In genomic region chr7:100126931-100127865, GRCh38 we compare ENCODE assay signal across 1 cellular context.
TF ChIP-seq lines count a peak whose summit lies in the region.

A gene with protein sequence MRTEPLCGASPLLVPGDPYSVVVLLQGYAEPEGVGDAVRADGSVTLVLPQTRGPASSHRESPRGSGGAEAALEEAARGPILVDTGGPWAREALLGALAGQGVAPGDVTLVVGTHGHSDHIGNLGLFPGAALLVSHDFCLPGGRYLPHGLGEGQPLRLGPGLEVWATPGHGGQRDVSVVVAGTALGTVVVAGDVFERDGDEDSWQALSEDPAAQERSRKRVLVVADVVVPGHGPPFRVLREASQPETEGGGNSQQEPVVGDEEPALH (plus strand): TSS chr7:100126967. CDS start chr7:100127396, 429 bp downstream.

TF ChIP-seq in K562, 482 proteins besides CTCF, POLR2A, EP300 and RAD21 (continued from another document and continues in another):
- TF ChIP-seq HNRNPLL (IDR thresholded peaks at IDR 0.05; ENCODE audit: low read depth, low read length, poor library complexity, severe bottlenecking) = peak; percentile 62
- peak; percentile 80; the same call in 1 of the 2 replicates for TF ChIP-seq MYC (IDR thresholded peaks at IDR 0.05; ENCODE audit: low read depth, low read length)
- TF ChIP-seq MYC (CRISPR knock-in tag; IDR thresholded peaks at IDR 0.05; ENCODE audit: borderline replicate concordance, low read depth) = no peak
- no peak for TF ChIP-seq ZNF316 (IDR thresholded peaks at IDR 0.05)
- TF ChIP-seq HNRNPL (IDR thresholded peaks at IDR 0.05; ENCODE audit: low read depth, low read length) = peak; percentile 12; the same call in 1 of the 2 replicates
- peak; percentile 98; the same call in 1 of the 2 replicates for TF ChIP-seq NR1H2 (CRISPR knock-in tag; IDR thresholded peaks at IDR 0.05)
- TF ChIP-seq PPARD (CRISPR knock-in tag; IDR thresholded peaks at IDR 0.05) = no peak
- TF ChIP-seq ZNF274 (IDR thresholded peaks at IDR 0.05; ENCODE audit: borderline replicate concordance, low read depth, low read length) = no peak
- peak; percentile 57 to 98; a peak in 3 of 4 replicates for TF ChIP-seq NONO (IDR thresholded peaks at IDR 0.05; ENCODE audit: low read depth in 2 of 2, low read length in 1 of 2)
- TF ChIP-seq ZNF444 (CRISPR knock-in tag; IDR thresholded peaks at IDR 0.05) = no peak
- peak; percentile 80 for TF ChIP-seq CREM (IDR thresholded peaks at IDR 0.05; ENCODE audit: low read depth)
- TF ChIP-seq ZNF324 (CRISPR knock-in tag; IDR thresholded peaks at IDR 0.05) = no peak
- TF ChIP-seq, protein P1, sequence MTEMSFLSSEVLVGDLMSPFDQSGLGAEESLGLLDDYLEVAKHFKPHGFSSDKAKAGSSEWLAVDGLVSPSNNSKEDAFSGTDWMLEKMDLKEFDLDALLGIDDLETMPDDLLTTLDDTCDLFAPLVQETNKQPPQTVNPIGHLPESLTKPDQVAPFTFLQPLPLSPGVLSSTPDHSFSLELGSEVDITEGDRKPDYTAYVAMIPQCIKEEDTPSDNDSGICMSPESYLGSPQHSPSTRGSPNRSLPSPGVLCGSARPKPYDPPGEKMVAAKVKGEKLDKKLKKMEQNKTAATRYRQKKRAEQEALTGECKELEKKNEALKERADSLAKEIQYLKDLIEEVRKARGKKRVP (CRISPR knock-in tag; IDR thresholded peaks at IDR 0.05) = no peak
- TF ChIP-seq FOXK2 (conservative IDR thresholded peaks at IDR 0.05 in 1 of 2, IDR thresholded peaks at IDR 0.05 in 1 of 2; ENCODE audit: low read depth in 2 of 2) = peak; percentile 36 to 99; a peak in 2 of 4 replicates
- TF ChIP-seq CXXC5 (CRISPR knock-in tag; IDR thresholded peaks at IDR 0.05) = peak; percentile 87
- no peak for TF ChIP-seq EWSR1 (IDR thresholded peaks at IDR 0.05; ENCODE audit: borderline replicate concordance, low read depth, partially characterized antibody)
- TF ChIP-seq, protein P2, sequence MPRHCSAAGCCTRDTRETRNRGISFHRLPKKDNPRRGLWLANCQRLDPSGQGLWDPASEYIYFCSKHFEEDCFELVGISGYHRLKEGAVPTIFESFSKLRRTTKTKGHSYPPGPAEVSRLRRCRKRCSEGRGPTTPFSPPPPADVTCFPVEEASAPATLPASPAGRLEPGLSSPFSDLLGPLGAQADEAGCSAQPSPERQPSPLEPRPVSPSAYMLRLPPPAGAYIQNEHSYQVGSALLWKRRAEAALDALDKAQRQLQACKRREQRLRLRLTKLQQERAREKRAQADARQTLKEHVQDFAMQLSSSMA (CRISPR knock-in tag; IDR thresholded peaks at IDR 0.05) = no peak
- TF ChIP-seq, protein P3, sequence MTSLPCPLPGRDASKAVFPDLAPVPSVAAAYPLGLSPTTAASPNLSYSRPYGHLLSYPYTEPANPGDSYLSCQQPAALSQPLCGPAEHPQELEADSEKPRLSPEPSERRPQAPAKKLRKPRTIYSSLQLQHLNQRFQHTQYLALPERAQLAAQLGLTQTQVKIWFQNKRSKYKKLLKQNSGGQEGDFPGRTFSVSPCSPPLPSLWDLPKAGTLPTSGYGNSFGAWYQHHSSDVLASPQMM (CRISPR knock-in tag; IDR thresholded peaks at IDR 0.05) = no peak
- peak; percentile 21; the same call in 1 of the 2 replicates for TF ChIP-seq SMARCE1 (IDR thresholded peaks at IDR 0.05)
- no peak for TF ChIP-seq SRSF3 (IDR thresholded peaks at IDR 0.05; ENCODE audit: insufficient read depth, low read length)
- TF ChIP-seq ZNF77 (CRISPR knock-in tag; IDR thresholded peaks at IDR 0.05) = no peak
- TF ChIP-seq, protein P4, sequence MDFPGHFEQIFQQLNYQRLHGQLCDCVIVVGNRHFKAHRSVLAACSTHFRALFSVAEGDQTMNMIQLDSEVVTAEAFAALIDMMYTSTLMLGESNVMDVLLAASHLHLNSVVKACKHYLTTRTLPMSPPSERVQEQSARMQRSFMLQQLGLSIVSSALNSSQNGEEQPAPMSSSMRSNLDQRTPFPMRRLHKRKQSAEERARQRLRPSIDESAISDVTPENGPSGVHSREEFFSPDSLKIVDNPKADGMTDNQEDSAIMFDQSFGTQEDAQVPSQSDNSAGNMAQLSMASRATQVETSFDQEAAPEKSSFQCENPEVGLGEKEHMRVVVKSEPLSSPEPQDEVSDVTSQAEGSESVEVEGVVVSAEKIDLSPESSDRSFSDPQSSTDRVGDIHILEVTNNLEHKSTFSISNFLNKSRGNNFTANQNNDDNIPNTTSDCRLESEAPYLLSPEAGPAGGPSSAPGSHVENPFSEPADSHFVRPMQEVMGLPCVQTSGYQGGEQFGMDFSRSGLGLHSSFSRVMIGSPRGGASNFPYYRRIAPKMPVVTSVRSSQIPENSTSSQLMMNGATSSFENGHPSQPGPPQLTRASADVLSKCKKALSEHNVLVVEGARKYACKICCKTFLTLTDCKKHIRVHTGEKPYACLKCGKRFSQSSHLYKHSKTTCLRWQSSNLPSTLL (IDR thresholded peaks at IDR 0.05) = no peak
- TF ChIP-seq HCFC1 (IDR thresholded peaks at IDR 0.05; ENCODE audit: low read depth, low read length) = peak; percentile 30
- no peak for TF ChIP-seq SRSF9 (IDR thresholded peaks at IDR 0.05; ENCODE audit: borderline replicate concordance, low read depth, low read length)
- TF ChIP-seq, protein P5, sequence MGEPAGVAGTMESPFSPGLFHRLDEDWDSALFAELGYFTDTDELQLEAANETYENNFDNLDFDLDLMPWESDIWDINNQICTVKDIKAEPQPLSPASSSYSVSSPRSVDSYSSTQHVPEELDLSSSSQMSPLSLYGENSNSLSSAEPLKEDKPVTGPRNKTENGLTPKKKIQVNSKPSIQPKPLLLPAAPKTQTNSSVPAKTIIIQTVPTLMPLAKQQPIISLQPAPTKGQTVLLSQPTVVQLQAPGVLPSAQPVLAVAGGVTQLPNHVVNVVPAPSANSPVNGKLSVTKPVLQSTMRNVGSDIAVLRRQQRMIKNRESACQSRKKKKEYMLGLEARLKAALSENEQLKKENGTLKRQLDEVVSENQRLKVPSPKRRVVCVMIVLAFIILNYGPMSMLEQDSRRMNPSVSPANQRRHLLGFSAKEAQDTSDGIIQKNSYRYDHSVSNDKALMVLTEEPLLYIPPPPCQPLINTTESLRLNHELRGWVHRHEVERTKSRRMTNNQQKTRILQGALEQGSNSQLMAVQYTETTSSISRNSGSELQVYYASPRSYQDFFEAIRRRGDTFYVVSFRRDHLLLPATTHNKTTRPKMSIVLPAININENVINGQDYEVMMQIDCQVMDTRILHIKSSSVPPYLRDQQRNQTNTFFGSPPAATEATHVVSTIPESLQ (CRISPR knock-in tag; IDR thresholded peaks at IDR 0.05) = peak; percentile 93
- peak; percentile 80 for TF ChIP-seq GABPA (tag; conservative IDR thresholded peaks at IDR 0.05; ENCODE audit: low read depth)
- peak; percentile 77 for TF ChIP-seq KDM5B (IDR thresholded peaks at IDR 0.05; ENCODE audit: insufficient replicate concordance, low read depth, low read length)
- peak; percentile 95 for TF ChIP-seq EP400 (IDR thresholded peaks at IDR 0.05)
- TF ChIP-seq, protein P6, sequence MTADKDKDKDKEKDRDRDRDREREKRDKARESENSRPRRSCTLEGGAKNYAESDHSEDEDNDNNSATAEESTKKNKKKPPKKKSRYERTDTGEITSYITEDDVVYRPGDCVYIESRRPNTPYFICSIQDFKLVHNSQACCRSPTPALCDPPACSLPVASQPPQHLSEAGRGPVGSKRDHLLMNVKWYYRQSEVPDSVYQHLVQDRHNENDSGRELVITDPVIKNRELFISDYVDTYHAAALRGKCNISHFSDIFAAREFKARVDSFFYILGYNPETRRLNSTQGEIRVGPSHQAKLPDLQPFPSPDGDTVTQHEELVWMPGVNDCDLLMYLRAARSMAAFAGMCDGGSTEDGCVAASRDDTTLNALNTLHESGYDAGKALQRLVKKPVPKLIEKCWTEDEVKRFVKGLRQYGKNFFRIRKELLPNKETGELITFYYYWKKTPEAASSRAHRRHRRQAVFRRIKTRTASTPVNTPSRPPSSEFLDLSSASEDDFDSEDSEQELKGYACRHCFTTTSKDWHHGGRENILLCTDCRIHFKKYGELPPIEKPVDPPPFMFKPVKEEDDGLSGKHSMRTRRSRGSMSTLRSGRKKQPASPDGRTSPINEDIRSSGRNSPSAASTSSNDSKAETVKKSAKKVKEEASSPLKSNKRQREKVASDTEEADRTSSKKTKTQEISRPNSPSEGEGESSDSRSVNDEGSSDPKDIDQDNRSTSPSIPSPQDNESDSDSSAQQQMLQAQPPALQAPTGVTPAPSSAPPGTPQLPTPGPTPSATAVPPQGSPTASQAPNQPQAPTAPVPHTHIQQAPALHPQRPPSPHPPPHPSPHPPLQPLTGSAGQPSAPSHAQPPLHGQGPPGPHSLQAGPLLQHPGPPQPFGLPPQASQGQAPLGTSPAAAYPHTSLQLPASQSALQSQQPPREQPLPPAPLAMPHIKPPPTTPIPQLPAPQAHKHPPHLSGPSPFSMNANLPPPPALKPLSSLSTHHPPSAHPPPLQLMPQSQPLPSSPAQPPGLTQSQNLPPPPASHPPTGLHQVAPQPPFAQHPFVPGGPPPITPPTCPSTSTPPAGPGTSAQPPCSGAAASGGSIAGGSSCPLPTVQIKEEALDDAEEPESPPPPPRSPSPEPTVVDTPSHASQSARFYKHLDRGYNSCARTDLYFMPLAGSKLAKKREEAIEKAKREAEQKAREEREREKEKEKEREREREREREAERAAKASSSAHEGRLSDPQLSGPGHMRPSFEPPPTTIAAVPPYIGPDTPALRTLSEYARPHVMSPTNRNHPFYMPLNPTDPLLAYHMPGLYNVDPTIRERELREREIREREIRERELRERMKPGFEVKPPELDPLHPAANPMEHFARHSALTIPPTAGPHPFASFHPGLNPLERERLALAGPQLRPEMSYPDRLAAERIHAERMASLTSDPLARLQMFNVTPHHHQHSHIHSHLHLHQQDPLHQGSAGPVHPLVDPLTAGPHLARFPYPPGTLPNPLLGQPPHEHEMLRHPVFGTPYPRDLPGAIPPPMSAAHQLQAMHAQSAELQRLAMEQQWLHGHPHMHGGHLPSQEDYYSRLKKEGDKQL (CRISPR knock-in tag; IDR thresholded peaks at IDR 0.05; ENCODE audit: borderline replicate concordance) = no peak
- TF ChIP-seq BCOR (IDR thresholded peaks at IDR 0.05) = peak; percentile 7; the same call in 1 of the 2 replicates
- peak; percentile 69 to 94 (median 92) for TF ChIP-seq YY1 (IDR thresholded peaks at IDR 0.05; ENCODE audit: borderline replicate concordance in 1 of 3, control insufficient read depth in 1 of 3, extremely low read depth in 1 of 3, insufficient read depth in 3 of 3, insufficient read length in 1 of 3, insufficient replicate concordance in 2 of 3, low read depth in 1 of 3, low read length in 2 of 3)
- TF ChIP-seq TAF1 (IDR thresholded peaks at IDR 0.05; ENCODE audit: control insufficient read depth, extremely low read depth, insufficient read depth, low read length, severe bottlenecking) = peak; percentile 79
- TF ChIP-seq, protein P7, sequence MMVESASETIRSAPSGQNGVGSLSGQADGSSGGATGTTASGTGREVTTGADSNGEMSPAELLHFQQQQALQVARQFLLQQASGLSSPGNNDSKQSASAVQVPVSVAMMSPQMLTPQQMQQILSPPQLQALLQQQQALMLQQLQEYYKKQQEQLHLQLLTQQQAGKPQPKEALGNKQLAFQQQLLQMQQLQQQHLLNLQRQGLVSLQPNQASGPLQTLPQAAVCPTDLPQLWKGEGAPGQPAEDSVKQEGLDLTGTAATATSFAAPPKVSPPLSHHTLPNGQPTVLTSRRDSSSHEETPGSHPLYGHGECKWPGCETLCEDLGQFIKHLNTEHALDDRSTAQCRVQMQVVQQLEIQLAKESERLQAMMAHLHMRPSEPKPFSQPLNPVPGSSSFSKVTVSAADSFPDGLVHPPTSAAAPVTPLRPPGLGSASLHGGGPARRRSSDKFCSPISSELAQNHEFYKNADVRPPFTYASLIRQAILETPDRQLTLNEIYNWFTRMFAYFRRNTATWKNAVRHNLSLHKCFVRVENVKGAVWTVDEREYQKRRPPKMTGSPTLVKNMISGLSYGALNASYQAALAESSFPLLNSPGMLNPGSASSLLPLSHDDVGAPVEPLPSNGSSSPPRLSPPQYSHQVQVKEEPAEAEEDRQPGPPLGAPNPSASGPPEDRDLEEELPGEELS (CRISPR knock-in tag; IDR thresholded peaks at IDR 0.05; ENCODE audit: borderline replicate concordance) = peak; percentile 20; the same call in 1 of the 2 replicates
